ENCODE assay signal across 9 cellular contexts in the genomic region with DNA sequence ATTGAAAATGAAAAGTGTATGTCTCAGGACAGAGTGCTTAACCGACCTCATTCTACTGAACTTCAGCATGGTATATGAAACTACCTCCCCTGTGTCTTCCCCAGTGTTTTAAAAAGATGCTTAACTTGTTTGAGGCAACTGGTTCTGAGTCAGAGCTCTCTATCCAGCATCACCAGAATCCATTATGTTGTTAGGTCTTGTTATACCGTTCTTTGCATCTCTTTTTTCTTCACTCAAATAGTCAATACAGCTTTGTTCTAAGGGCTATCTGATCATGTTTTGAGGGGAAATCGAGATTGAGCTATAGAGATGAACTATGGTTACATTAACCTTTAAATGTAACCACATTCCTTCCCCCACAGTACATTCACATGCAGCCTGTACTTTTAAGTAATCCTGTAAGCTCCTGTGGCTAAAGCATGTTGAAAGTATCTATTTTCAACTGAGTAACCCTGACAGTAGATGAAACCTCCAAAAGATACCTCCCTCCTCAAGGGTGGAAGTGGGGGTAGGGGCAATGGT.
DNase-seq lines count a peak whose midpoint lies in the region; ATAC-seq, FAIRE-seq and TF ChIP-seq lines count a peak whose summit lies in the region.
"Had no signal": no experiment of that assay in that cellular context is flagged by ENCODE, and none has a peak within 500 bp of the region (broad histone marks: within the 10 kb centered on the region; RNA-seq: fewer than 3 reads in every experiment).

No MANE protein-coding gene starts in this region.

- ATAC-seq in HG03108 (IDR thresholded peaks at IDR 0.05; ENCODE audit: unreplicated experiment): peak; percentile 53
- no peak for ATAC-seq in GM19467 (IDR thresholded peaks at IDR 0.05; ENCODE audit: unreplicated experiment)

- intact Hi-C loops in Caco-2 (cut with micrococcal nuclease; ENCODE audit: unreplicated experiment): no loop called here

- no peak overlapping the region for H3K4me3 ChIP-seq in Caco-2 (ENCODE audit: low read depth, low read length)

- no peaks in the 10 kb centered on the region for H3K9me3 Mint-ChIP-seq in activated naive CD8-positive, alpha-beta T cell treated with anti-CD3 and anti-CD28 coated beads for 36 hours
- no peaks in the 10 kb centered on the region for H3K9me3 Mint-ChIP-seq in Caco-2 (ENCODE audit: unreplicated experiment)

- no peaks in the 10 kb centered on the region for H3K27me3 ChIP-seq in Caco-2 (replicated peaks; ENCODE audit: control insufficient read depth, insufficient read depth, low read length)

- peak overlapping the region; percentile 59 for H3K4me3 Mint-ChIP-seq in activated naive CD8-positive, alpha-beta T cell treated with anti-CD3 and anti-CD28 coated beads for 36 hours
- no peak overlapping the region for H3K4me3 Mint-ChIP-seq in Caco-2 (ENCODE audit: unreplicated experiment)

- CTCF ChIA-PET in Caco-2 (lab: Charles Lee): no interaction called here

- H3K36me3 Mint-ChIP-seq in activated naive CD8-positive, alpha-beta T cell treated with anti-CD3 and anti-CD28 coated beads for 36 hours: peaks cover 3% of the 10 kb centered on the region
- no peaks in the 10 kb centered on the region for H3K36me3 Mint-ChIP-seq in Caco-2 (ENCODE audit: insufficient read depth, unreplicated experiment)

- H3K27ac Mint-ChIP-seq in activated naive CD8-positive, alpha-beta T cell treated with anti-CD3 and anti-CD28 coated beads for 36 hours: peak overlapping the region; percentile 93
- no peak overlapping the region for H3K27ac Mint-ChIP-seq in Caco-2 (ENCODE audit: unreplicated experiment)

- BruUV-seq in Caco-2 (replicated peaks; lab: Mats Ljungman, UMichigan): no TSS peak

- no peak for TF ChIP-seq POLR2A in GM12891 (IDR thresholded peaks at IDR 0.05; ENCODE audit: low read depth, low read length)

- TF ChIP-seq CTCF in GM20000 (IDR thresholded peaks at IDR 0.05; ENCODE audit: extremely low read depth, missing control alignments) (no peak), Caco-2 (IDR thresholded peaks at IDR 0.05; ENCODE audit: insufficient read depth in 1 of 2, low read depth in 1 of 2, low read length in 1 of 2, severe bottlenecking in 1 of 2, unreplicated experiment in 1 of 2) (no peak)

- POLR2A ChIA-PET in Caco-2 (lab: Charles Lee): no interaction called here

- DNase-seq in GM12891 (ENCODE audit: insufficient read length, low spot score) (no peak), GM20000 (ENCODE audit: low spot score) (peak; percentile 8), Caco-2 (no peak), SIG-M5 treated with dmso at 0.1 percent for 504 hours (lab: John Stamatoyannopoulos, UW; ENCODE audit: unreplicated experiment) (no peak), NCI-H2196 treated with DMSO at 0.1 percent for 48 hours (lab: John Stamatoyannopoulos, UW; ENCODE audit: unreplicated experiment) (no peak)
- no peak for DNase-seq in activated naive CD8-positive, alpha-beta T cell treated with anti-CD3 and anti-CD28 coated beads for 36 hours
- DNase-seq: DMS 273 treated with DMSO at 0.1 percent for 48 hours had no signal

- H3K4me1 ChIP-seq in Caco-2: no peaks in the 10 kb centered on the region; the same call in 1 of the 2 replicates

- FAIRE-seq in GM12891 (lab: Jason Lieb, UNC): peak; percentile 98

- H3K4me1 Mint-ChIP-seq in activated naive CD8-positive, alpha-beta T cell treated with anti-CD3 and anti-CD28 coated beads for 36 hours: peaks cover 29% of the 10 kb centered on the region
- H3K4me1 Mint-ChIP-seq in Caco-2 (ENCODE audit: low read depth, unreplicated experiment): peaks cover 9% of the 10 kb centered on the region

- H3K27me3 Mint-ChIP-seq in activated naive CD8-positive, alpha-beta T cell treated with anti-CD3 and anti-CD28 coated beads for 36 hours: no peaks in the 10 kb centered on the region
- H3K27me3 Mint-ChIP-seq in Caco-2 (ENCODE audit: insufficient read depth, unreplicated experiment): no peaks in the 10 kb centered on the region

- H3K36me3 ChIP-seq in Caco-2 (ENCODE audit: control insufficient read depth, insufficient read depth, low read length): no peaks in the 10 kb centered on the region

- H3K9me3 ChIP-seq in Caco-2: no peaks in the 10 kb centered on the region

TF ChIP-seq in GM12891, 5 proteins besides CTCF, POLR2A, EP300 and RAD21:
- TF ChIP-seq PAX5 (IDR thresholded peaks at IDR 0.05; ENCODE audit: insufficient read depth, low read length, severe bottlenecking): no peak
- TF ChIP-seq SPI1 (IDR thresholded peaks at IDR 0.05; ENCODE audit: low read depth, low read length): no peak
- TF ChIP-seq POLR2AphosphoS5 (IDR thresholded peaks at IDR 0.05; ENCODE audit: low read depth, low read length): no peak
- no peak for TF ChIP-seq POU2F2 (IDR thresholded peaks at IDR 0.05; ENCODE audit: low read depth, low read length)
- TF ChIP-seq TAF1 (IDR thresholded peaks at IDR 0.05; ENCODE audit: low read depth, low read length): no peak
